ENCODE assay signal across 2 cellular contexts in genomic region chr16:85431431-85432124, GRCh38.
A peak's percentile ranks its signal among the peaks of the same experiment; 100 is the strongest.
TF ChIP-seq lines count a peak whose summit lies in the region.

No MANE protein-coding gene starts in this region.

TF ChIP-seq in SK-N-SH, 30 proteins besides CTCF, POLR2A, EP300 and RAD21 (continued from another document):
- TF ChIP-seq MAX (IDR thresholded peaks at IDR 0.05; ENCODE audit: low read depth) (no peak), MXI1 (IDR thresholded peaks at IDR 0.05; ENCODE audit: low read depth, low read length) (0 out of 2 replicates have a peak, but pooled peaks have one; percentile 9)
TF ChIP-seq in SK-N-SH: peak in this region for 2.

TF ChIP-seq in SK-N-SH treated with all-trans-retinoic acid at 6 μM for 48 hours, 23 proteins besides CTCF, POLR2A, EP300 and RAD21 (continued from another document):
- TF ChIP-seq POU6F1 (CRISPR knock-in tag; IDR thresholded peaks at IDR 0.05; ENCODE audit: borderline replicate concordance, low read depth) (no peak), CSDC2 (CRISPR knock-in tag; IDR thresholded peaks at IDR 0.05) (no peak), BACH2 (CRISPR knock-in tag; IDR thresholded peaks at IDR 0.05; ENCODE audit: borderline replicate concordance) (no peak), PATZ1 (CRISPR knock-in tag; IDR thresholded peaks at IDR 0.05; ENCODE audit: borderline replicate concordance) (no peak), OSR1 (CRISPR knock-in tag; IDR thresholded peaks at IDR 0.05) (no peak), CREB5 (CRISPR knock-in tag; IDR thresholded peaks at IDR 0.05; ENCODE audit: low read depth) (no peak), RARB (CRISPR knock-in tag; IDR thresholded peaks at IDR 0.05) (no peak), ZFP30 (CRISPR knock-in tag; IDR thresholded peaks at IDR 0.05) (no peak), TSHZ2 (CRISPR knock-in tag; IDR thresholded peaks at IDR 0.05) (no peak), TCF4 (CRISPR knock-in tag; IDR thresholded peaks at IDR 0.05; ENCODE audit: borderline replicate concordance) (no peak), SNAI2 (CRISPR knock-in tag; IDR thresholded peaks at IDR 0.05) (no peak)
